Comparison of ENCODE assay signal across 33 cellular contexts in the genomic region with DNA sequence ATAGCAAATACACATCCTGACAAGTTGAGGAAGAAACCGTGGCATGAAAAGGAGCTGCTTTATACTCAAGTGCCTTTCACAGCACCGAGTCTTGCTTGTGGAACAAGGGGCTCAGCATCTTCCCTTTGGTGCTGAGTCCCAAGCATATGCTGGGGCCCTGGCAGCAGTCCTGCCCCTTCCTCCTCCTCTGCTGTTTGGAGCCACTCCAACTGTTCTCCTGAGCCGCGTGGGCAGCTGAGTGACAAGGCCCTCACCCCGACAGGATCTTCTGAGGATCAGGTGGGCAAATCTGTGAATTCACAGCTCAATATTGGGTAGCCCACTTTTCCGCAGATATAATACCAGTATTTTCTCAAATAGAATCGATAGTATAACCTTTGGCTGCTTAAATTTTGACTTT. TPM values are rescaled to one million over a fixed set of nuclear protein-coding genes. Genes with fewer than 3 reads are reported as not detected.
"Had no signal": no experiment of that assay in that cellular context is flagged by ENCODE, and none has a peak within 500 bp of the region (broad histone marks: within the 10 kb centered on the region; RNA-seq: fewer than 3 reads in every experiment).

No MANE protein-coding gene starts in this region.

- H3K4me3 Mint-ChIP-seq: activated B cell treated with CpG ODN at 0.5 μM for 24 hours; activated CD4-positive, alpha-beta memory T cell treated with anti-CD3 and anti-CD28 coated beads for 36 hours; activated naive CD8-positive, alpha-beta T cell treated with anti-CD3 and anti-CD28 coated beads for 36 hours; activated T-cell treated with anti-CD3 and anti-CD28 coated beads, Interleukin-2, amount 50 U/mL, for 4 hours; activated T-helper 1 cell treated with anti-CD3 and anti-CD28 coated beads, Interleukin-12 subunit alpha, Interleukin-12 subunit beta, Interleukin-2, Interleukin-4 antibody, amounts not matched to agents 30 ng/mL and 10 ng/mL and 1 ng/mL, durations not matched to agents 14 hours and 24 hours and 36 hours had no signal

- H3K9me3 Mint-ChIP-seq: activated B cell treated with CpG ODN at 0.5 μM for 24 hours; activated CD4-positive, alpha-beta memory T cell treated with anti-CD3 and anti-CD28 coated beads for 36 hours; activated naive CD8-positive, alpha-beta T cell treated with anti-CD3 and anti-CD28 coated beads for 36 hours; activated T-cell treated with anti-CD3 and anti-CD28 coated beads, Interleukin-2, amount 50 U/mL, for 4 hours had no signal

- H3K4me1 Mint-ChIP-seq: activated B cell treated with CpG ODN at 0.5 μM for 24 hours; activated naive CD8-positive, alpha-beta T cell treated with anti-CD3 and anti-CD28 coated beads for 36 hours had no signal

- H3K4me3 ChIP-seq: PC-9 had no signal

- DNase-seq: activated B cell treated with CpG ODN at 0.5 μM for 24 hours; activated CD4-positive, alpha-beta memory T cell treated with anti-CD3 and anti-CD28 coated beads for 36 hours; activated CD4-positive, alpha-beta T cell treated with anti-CD3 and anti-CD28 coated beads for 4 hours; activated CD4-positive, alpha-beta T cell treated with anti-CD3 and anti-CD28 coated beads, Interleukin-2, amount 50 U/mL, for 1 hour; activated CD4-positive, CD25-positive, alpha-beta regulatory T cell treated with anti-CD3 and anti-CD28 coated beads, Interleukin-2, amount 50 U/mL, for 72 hours; activated CD8-positive, alpha-beta memory T cell treated with anti-CD3 and anti-CD28 coated beads, Interleukin-2, amount 50 U/mL, for 4 hours; activated effector memory CD4-positive, alpha-beta T cell treated with Interleukin-2 at 50 U/mL for 16 hours; activated naive CD4-positive, alpha-beta T cell; activated naive CD4-positive, alpha-beta T cell treated with anti-CD3 and anti-CD28 coated beads, Interleukin-2, amount 50 U/mL, for 16 hours; activated naive CD8-positive, alpha-beta T cell treated with anti-CD3 and anti-CD28 coated beads for 36 hours; activated T-cell treated with anti-CD3 and anti-CD28 coated beads for 4 hours; activated T-cell treated with anti-CD3 and anti-CD28 coated beads, Interleukin-2, amount 50 U/mL, for 4 hours; amniotic stem cell; brain microvascular endothelial cell; Karpas-422; KBM-7; NCI-H1436 treated with DMSO at 0.1 percent for 48 hours; NCI-H1694 treated with DMSO at 0.1 percent for 48 hours; NCI-H2029; NCI-H345; NCI-H524 treated with DMSO at 0.1 percent for 48 hours; PC-9; Right ventricle myocardium superior; SW 1271; T-helper 1 cell; T-helper 2 cell; T-helper 9 cell had no signal

- H3K36me3 ChIP-seq: brain microvascular endothelial cell had no signal

- H3K27ac ChIP-seq: brain microvascular endothelial cell, PC-9, RWPE1, VCaP had no signal

- H3K27ac Mint-ChIP-seq: activated B cell treated with CpG ODN at 0.5 μM for 24 hours; activated CD4-positive, alpha-beta memory T cell treated with anti-CD3 and anti-CD28 coated beads for 36 hours; activated naive CD8-positive, alpha-beta T cell treated with anti-CD3 and anti-CD28 coated beads for 36 hours; activated T-helper 1 cell treated with anti-CD3 and anti-CD28 coated beads, Interleukin-12 subunit alpha, Interleukin-12 subunit beta, Interleukin-2, Interleukin-4 antibody, amounts not matched to agents 30 ng/mL and 10 ng/mL and 1 ng/mL, durations not matched to agents 14 hours and 24 hours and 36 hours had no signal

- H3K36me3 Mint-ChIP-seq: activated CD4-positive, alpha-beta memory T cell treated with anti-CD3 and anti-CD28 coated beads for 36 hours; activated naive CD8-positive, alpha-beta T cell treated with anti-CD3 and anti-CD28 coated beads for 36 hours had no signal

RNA-seq across cellular contexts. Expression of a gene that starts 24.7 kb away (rescaled TPM):
- total RNA-seq: activated B cell treated with CpG ODN at 0.5 μM for 24 hours; activated CD4-positive, alpha-beta memory T cell treated with anti-CD3 and anti-CD28 coated beads for 36 hours; activated naive CD8-positive, alpha-beta T cell treated with anti-CD3 and anti-CD28 coated beads for 36 hours; activated T-cell treated with anti-CD3 and anti-CD28 coated beads, Interleukin-2, amount 50 U/mL, for 4 hours; MCF 10A; NCI-H460; OCI-LY7; PC-9 had no signal
